In genomic region chr2:104923665-104924064, GRCh38 we compare ENCODE assay signal across 27 cellular contexts.
A peak's percentile ranks its signal among the peaks of the same experiment; 100 is the strongest.
DNase-seq lines count a peak whose midpoint lies in the region; ATAC-seq and TF ChIP-seq lines count a peak whose summit lies in the region.
"Had no signal": no experiment of that assay in that cellular context is flagged by ENCODE, and none has a peak within 500 bp of the region (broad histone marks: within the 10 kb centered on the region; RNA-seq: fewer than 3 reads in every experiment).

No MANE protein-coding gene starts in this region.

- TF ChIP-seq CTCF in GM12864 (IDR thresholded peaks at IDR 0.05; ENCODE audit: low read depth, low read length, missing control alignments): peak; percentile 1
- TF ChIP-seq CTCF in VCaP (conservative IDR thresholded peaks at IDR 0.05): peak; percentile 22
- TF ChIP-seq CTCF in chondrocyte (IDR thresholded peaks at IDR 0.05): no peak

- H3K9me3 ChIP-seq in right cardiac atrium (ENCODE audit: control insufficient read depth, low read length): no peaks in the 10 kb centered on the region
- H3K9me3 ChIP-seq: MG63, SJSA1 had no signal

- no peaks in the 10 kb centered on the region for H3K27me3 ChIP-seq in right cardiac atrium (ENCODE audit: control insufficient read depth, insufficient read depth)
- H3K27me3 ChIP-seq: breast epithelium, left lung, MG63, SJSA1 had no signal

- no peaks in the 10 kb centered on the region for H3K4me1 ChIP-seq in right cardiac atrium (ENCODE audit: control insufficient read depth, insufficient read depth, low read length)
- H3K4me1 ChIP-seq: breast epithelium, left lung, SJSA1 had no signal

- DNase-seq in GM12864 (ENCODE audit: low read depth) (no peak), Kasumi-1 (lab: John Stamatoyannopoulos, UW) (peak; percentile 26 to 40), LoVo (ENCODE audit: low spot score) (no peak), right cardiac atrium (no peak), chondrocyte (ENCODE audit: low spot score) (no peak), globus pallidus (ENCODE audit: low spot score) (no peak)
- DNase-seq: activated CD4-positive, alpha-beta T cell treated with anti-CD3 and anti-CD28 coated beads, Interleukin-2, amount 10 ng/mL, durations not matched to agents 24 days and 14 days; activated naive CD4-positive, alpha-beta T cell treated with anti-CD3 and anti-CD28 coated beads, Interleukin-2, amount 10 ng/mL, durations not matched to agents 7 days and 5 days; amygdala; CD4-positive, alpha-beta memory T cell; DMS 273 treated with DMSO at 0.1 percent for 48 hours; effector memory CD4-positive, alpha-beta T cell; foreskin fibroblast; hippocampal formation; IMR-90; left lung; MG63; naive thymus-derived CD8-positive, alpha-beta T cell; NCI-H1436; NCI-H2107; occipital lobe; WERI-Rb-1 had no signal

- H3K27ac ChIP-seq in VCaP: no peak overlapping the region
- H3K27ac ChIP-seq in right cardiac atrium (ENCODE audit: low read length): no peak overlapping the region
- H3K27ac ChIP-seq: breast epithelium, left lung, SJSA1, WERI-Rb-1 had no signal

- H3K4me3 Mint-ChIP-seq in chondrocyte (ENCODE audit: unreplicated experiment): no peak overlapping the region
- H3K4me3 Mint-ChIP-seq: activated CD4-positive, alpha-beta T cell treated with anti-CD3 and anti-CD28 coated beads, Interleukin-2, amount 10 ng/mL, durations not matched to agents 24 days and 14 days; activated naive CD4-positive, alpha-beta T cell treated with anti-CD3 and anti-CD28 coated beads, Interleukin-2, amount 10 ng/mL, durations not matched to agents 7 days and 5 days; CD4-positive, alpha-beta memory T cell; mesothelial cell of epicardium; naive thymus-derived CD8-positive, alpha-beta T cell had no signal

- peaks cover 3% of the 10 kb centered on the region for H3K36me3 Mint-ChIP-seq in chondrocyte (ENCODE audit: low read depth)
- H3K36me3 Mint-ChIP-seq: activated naive CD4-positive, alpha-beta T cell treated with anti-CD3 and anti-CD28 coated beads, Interleukin-2, amount 10 ng/mL, durations not matched to agents 7 days and 5 days; CD4-positive, alpha-beta memory T cell; mesothelial cell of epicardium had no signal

- WGBS in right cardiac atrium: 65% methylated on average over 3 of the region's 3 CpGs

- no peak overlapping the region for H3K4me3 ChIP-seq in GM12864 (ENCODE audit: low read depth, low read length)
- H3K4me3 ChIP-seq in right cardiac atrium (ENCODE audit: low read length): no peak overlapping the region
- H3K4me3 ChIP-seq: breast epithelium, left lung, MG63, SJSA1 had no signal

- no peaks in the 10 kb centered on the region for H3K4me1 Mint-ChIP-seq in chondrocyte (ENCODE audit: low read depth)
- H3K4me1 Mint-ChIP-seq: activated CD4-positive, alpha-beta T cell treated with anti-CD3 and anti-CD28 coated beads, Interleukin-2, amount 10 ng/mL, durations not matched to agents 24 days and 14 days; activated naive CD4-positive, alpha-beta T cell treated with anti-CD3 and anti-CD28 coated beads, Interleukin-2, amount 10 ng/mL, durations not matched to agents 7 days and 5 days; mesothelial cell of epicardium; naive thymus-derived CD8-positive, alpha-beta T cell had no signal

- no peak overlapping the region for H3K27ac Mint-ChIP-seq in chondrocyte (ENCODE audit: unreplicated experiment)
- H3K27ac Mint-ChIP-seq: activated CD4-positive, alpha-beta T cell treated with anti-CD3 and anti-CD28 coated beads, Interleukin-2, amount 10 ng/mL, durations not matched to agents 24 days and 14 days; activated naive CD4-positive, alpha-beta T cell treated with anti-CD3 and anti-CD28 coated beads, Interleukin-2, amount 10 ng/mL, durations not matched to agents 7 days and 5 days; CD4-positive, alpha-beta memory T cell; mesothelial cell of epicardium; naive thymus-derived CD8-positive, alpha-beta T cell had no signal

- H3K9me3 Mint-ChIP-seq in chondrocyte (ENCODE audit: low read depth): peaks cover 13% of the 10 kb centered on the region
- H3K9me3 Mint-ChIP-seq: activated CD4-positive, alpha-beta T cell treated with anti-CD3 and anti-CD28 coated beads, Interleukin-2, amount 10 ng/mL, durations not matched to agents 24 days and 14 days; activated naive CD4-positive, alpha-beta T cell treated with anti-CD3 and anti-CD28 coated beads, Interleukin-2, amount 10 ng/mL, durations not matched to agents 7 days and 5 days had no signal

- intact Hi-C loops in right cardiac atrium (cut with DNase I): no loop called here

- ATAC-seq in GM21360 (IDR thresholded peaks at IDR 0.05; ENCODE audit: unreplicated experiment) (peak; percentile 70), right cardiac atrium (no peak)
- ATAC-seq: left lung; naive thymus-derived CD8-positive, alpha-beta T cell had no signal

- peaks cover 5% of the 10 kb centered on the region for H3K27me3 Mint-ChIP-seq in chondrocyte (ENCODE audit: low read depth)
- H3K27me3 Mint-ChIP-seq: activated naive CD4-positive, alpha-beta T cell treated with anti-CD3 and anti-CD28 coated beads, Interleukin-2, amount 10 ng/mL, durations not matched to agents 7 days and 5 days had no signal

Comparison
In these comparisons a context has a peak if more than half of its experiments do, and no peak if none do; other contexts are left out.
1. DNase-seq: peak in Kasumi-1 (2 of 2); none in GM12864 (single experiment), LoVo (single experiment), right cardiac atrium (0 of 3), chondrocyte (single experiment) and globus pallidus (single experiment).